In the genomic region with DNA sequence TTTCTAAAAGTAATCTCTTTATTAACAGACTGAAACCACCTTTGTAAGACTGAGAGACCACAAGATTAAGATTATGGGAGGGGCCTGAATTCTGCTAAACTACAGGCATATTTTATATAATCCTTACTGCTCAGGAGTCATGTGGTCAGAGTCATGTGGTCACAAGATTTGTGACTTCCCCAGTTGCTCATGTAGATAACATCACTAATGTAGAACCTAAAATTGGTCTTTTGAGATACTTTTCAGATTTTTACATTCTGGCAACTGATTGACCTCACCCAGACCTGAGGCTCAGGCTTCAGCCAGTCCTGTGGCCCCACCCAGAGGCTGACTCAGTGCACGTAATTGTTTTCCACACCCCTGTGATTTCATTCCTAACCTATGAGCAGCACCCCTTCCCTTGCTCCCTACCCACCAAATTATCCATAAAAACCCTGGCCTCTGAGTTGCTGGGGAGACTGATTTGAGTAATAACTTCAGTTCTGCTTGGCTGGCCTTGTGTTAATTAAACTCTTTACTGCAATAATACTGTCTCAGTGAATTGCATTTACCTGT, we compare ENCODE assay signal across 8 cellular contexts. TPM values are rescaled to one million over a fixed set of nuclear protein-coding genes. Genes with fewer than 3 reads are reported as not detected.
DNase-seq lines count a peak whose midpoint lies in the region; ATAC-seq and TF ChIP-seq lines count a peak whose summit lies in the region.

No MANE protein-coding gene starts in this region.

- H3K9me3 Mint-ChIP-seq in chondrocyte (ENCODE audit: low read depth), result no peaks in the 10 kb centered on the region
- H3K9me3 Mint-ChIP-seq in natural killer cell treated with Interleukin-12 subunit alpha and Interleukin-12 subunit beta and Interleukin-15 and Interleukin-18, amount 100 ng/mL, for 72 hours, result no peaks in the 10 kb centered on the region

- CTCF ChIA-PET in AG04450 (lab: Charles Lee), result no interaction called here
- CTCF ChIA-PET in SK-N-SH (lab: Yijun Ruan, JAX), result interaction anchor here (0.8 to 1.6 kb wide), 4 partner anchors 110 to 320 kb away, joined by 3 to 4 read pairs (median 3); a partner anchor contains a TSS

- in situ Hi-C loops in GM13976 (cut with MboI; ENCODE audit: low sequenced_read_pairs, unreplicated experiment), result no loop called here

- DNase-seq in AG04450 (ENCODE audit: low read depth, low spot score) (peak; percentile 47), GM13976 (ENCODE audit: low spot score) (no peak), SK-N-SH (no peak), chondrocyte (ENCODE audit: low spot score) (no peak), NCI-H2171 treated with DMSO at 0.1 percent for 48 hours (lab: John Stamatoyannopoulos, UW) (no peak), NCI-H2081 treated with DMSO at 0.1 percent for 48 hours (lab: John Stamatoyannopoulos, UW) (no peak)
- no peak for DNase-seq in natural killer cell treated with Interleukin-12 subunit alpha and Interleukin-12 subunit beta and Interleukin-15 and Interleukin-18, amount 100 ng/mL, for 72 hours (ENCODE audit: low spot score)

- POLR2A ChIA-PET in AG04450 (lab: Yijun Ruan, JAX) (interaction anchor here (0.9 kb wide), 1 partner anchor 9 kb away, joined by 5 read pairs; no protein-coding TSS in a partner anchor), SK-N-SH (lab: Yijun Ruan, JAX) (no interaction called here)

- 14% methylated on average over 1 of the region's 1 CpG for WGBS in SK-N-SH (ENCODE audit: low lambda C conversion rate)

- no peaks in the 10 kb centered on the region for H3K9me2 ChIP-seq in SK-N-SH

- peaks cover 0 to 14% of the 10 kb centered on the region in 2 experiments; a peak in 1 of 4 replicates for H3K4me1 ChIP-seq in SK-N-SH (ENCODE audit: control insufficient read depth in 1 of 2, insufficient read depth in 2 of 2, low read depth in 1 of 2, low read length in 1 of 2)

- TF ChIP-seq CTCF in AG04450 (IDR thresholded peaks at IDR 0.05; ENCODE audit: low read depth, low read length) (no peak), GM13976 (IDR thresholded peaks at IDR 0.05; ENCODE audit: borderline replicate concordance, control extremely low read depth, extremely low read depth, insufficient read depth, missing control alignments) (peak; percentile 35), SK-N-SH (IDR thresholded peaks at IDR 0.05) (peak; percentile 37), chondrocyte (IDR thresholded peaks at IDR 0.05) (peak; percentile 49)

- no peak overlapping the region for H3K27ac Mint-ChIP-seq in chondrocyte (ENCODE audit: unreplicated experiment)
- no peak overlapping the region for H3K27ac Mint-ChIP-seq in natural killer cell treated with Interleukin-12 subunit alpha and Interleukin-12 subunit beta and Interleukin-15 and Interleukin-18, amount 100 ng/mL, for 72 hours

- H3K4me3 Mint-ChIP-seq in chondrocyte (ENCODE audit: unreplicated experiment), result no peak overlapping the region
- H3K4me3 Mint-ChIP-seq in natural killer cell treated with Interleukin-12 subunit alpha and Interleukin-12 subunit beta and Interleukin-15 and Interleukin-18, amount 100 ng/mL, for 72 hours, result no peak overlapping the region

- no peak for TF ChIP-seq EP300 in SK-N-SH (IDR thresholded peaks at IDR 0.05; ENCODE audit: borderline replicate concordance in 1 of 2, low read depth in 1 of 2, low read length in 1 of 2)

- H3K27me3 ChIP-seq in AG04450 (ENCODE audit: control insufficient read depth, insufficient read depth, low read length) (no peaks in the 10 kb centered on the region), SK-N-SH (ENCODE audit: insufficient read depth) (no peaks in the 10 kb centered on the region)

- peaks cover 24% of the 10 kb centered on the region for H3F3A ChIP-seq in SK-N-SH (replicated peaks; ENCODE audit: insufficient read depth)

- peaks cover 19% of the 10 kb centered on the region for H3K4me1 Mint-ChIP-seq in chondrocyte (ENCODE audit: low read depth)
- peaks cover 6 to 12% of the 10 kb centered on the region in 2 donors for H3K4me1 Mint-ChIP-seq in natural killer cell treated with Interleukin-12 subunit alpha and Interleukin-12 subunit beta and Interleukin-15 and Interleukin-18, amount 100 ng/mL, for 72 hours (ENCODE audit: low read depth in 2 of 2)

- TF ChIP-seq RAD21 in SK-N-SH (IDR thresholded peaks at IDR 0.05; ENCODE audit: low read length), result peak; percentile 63

- H3K36me3 Mint-ChIP-seq in chondrocyte (ENCODE audit: low read depth), result no peaks in the 10 kb centered on the region
- no peaks in the 10 kb centered on the region for H3K36me3 Mint-ChIP-seq in natural killer cell treated with Interleukin-12 subunit alpha and Interleukin-12 subunit beta and Interleukin-15 and Interleukin-18, amount 100 ng/mL, for 72 hours

- H4K20me1 ChIP-seq in SK-N-SH (ENCODE audit: insufficient read depth), result no peaks in the 10 kb centered on the region

- no peaks in the 10 kb centered on the region for H3K9me3 ChIP-seq in AG04450 (ENCODE audit: control insufficient read depth, insufficient read depth, low read length)
- H3K9me3 ChIP-seq in SK-N-SH, result no peaks in the 10 kb centered on the region

- H3K4me3 ChIP-seq in AG04450 (ENCODE audit: low read depth, low read length), result no peak overlapping the region
- H3K4me3 ChIP-seq in SK-N-SH (ENCODE audit: low read depth in 2 of 2, low read length in 1 of 2), result no peak overlapping the region

- H2AFZ ChIP-seq in SK-N-SH (ENCODE audit: low read depth), result peak overlapping the region; percentile 33; the same call in 1 of the 2 replicates

- peak; percentile 51 for ATAC-seq in HG03139 (IDR thresholded peaks at IDR 0.05; ENCODE audit: unreplicated experiment)
- ATAC-seq in natural killer cell treated with Interleukin-12 subunit alpha and Interleukin-12 subunit beta and Interleukin-15 and Interleukin-18, amount 100 ng/mL, for 72 hours, result peak; percentile 50 to 62

- H3K27ac ChIP-seq in AG04450 (ENCODE audit: low read depth, low read length) (peak overlapping the region; percentile 69), SK-N-SH (ENCODE audit: low read depth in 2 of 2, low read length in 1 of 2) (peak overlapping the region in 1 of 2 experiments; percentile 88; a peak in 2 of 4 replicates)

- H3K9ac ChIP-seq in SK-N-SH, result peak overlapping the region; percentile 49; the same call in 1 of the 2 replicates

- 0 out of 2 replicates have a peak overlapping the region, but pooled peaks have one; percentile 3 for H3K4me2 ChIP-seq in SK-N-SH

- H3K36me3 ChIP-seq in SK-N-SH (replicated peaks in 1 of 2; ENCODE audit: control insufficient read depth in 1 of 2, insufficient read depth in 2 of 2, low read length in 1 of 2), result no peaks in the 10 kb centered on the region

- H3K27me3 Mint-ChIP-seq in chondrocyte (ENCODE audit: low read depth), result no peaks in the 10 kb centered on the region
- no peaks in the 10 kb centered on the region for H3K27me3 Mint-ChIP-seq in natural killer cell treated with Interleukin-12 subunit alpha and Interleukin-12 subunit beta and Interleukin-15 and Interleukin-18, amount 100 ng/mL, for 72 hours

- no peaks in the 10 kb centered on the region for H3K79me2 ChIP-seq in SK-N-SH (ENCODE audit: insufficient read depth)

TF ChIP-seq in SK-N-SH, 30 proteins besides CTCF, POLR2A, EP300 and RAD21:
- no peak for TF ChIP-seq NFIC (IDR thresholded peaks at IDR 0.05; ENCODE audit: borderline replicate concordance)
- TF ChIP-seq RCOR1 (IDR thresholded peaks at IDR 0.05; ENCODE audit: low read length), result no peak
- TF ChIP-seq, protein P1, sequence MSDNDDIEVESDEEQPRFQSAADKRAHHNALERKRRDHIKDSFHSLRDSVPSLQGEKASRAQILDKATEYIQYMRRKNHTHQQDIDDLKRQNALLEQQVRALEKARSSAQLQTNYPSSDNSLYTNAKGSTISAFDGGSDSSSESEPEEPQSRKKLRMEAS (IDR thresholded peaks at IDR 0.05; ENCODE audit: low read depth), result no peak
- peak; percentile 43 for TF ChIP-seq SMC3 (IDR thresholded peaks at IDR 0.05; ENCODE audit: low read depth, low read length)
- TF ChIP-seq RFX5 (IDR thresholded peaks at IDR 0.05; ENCODE audit: low read length), result no peak
- no peak for TF ChIP-seq RXRA (IDR thresholded peaks at IDR 0.05; ENCODE audit: borderline replicate concordance, low read depth)
- no peak for TF ChIP-seq FOXJ3 (CRISPR knock-in tag; IDR thresholded peaks at IDR 0.05)
- no peak for TF ChIP-seq EZH2phosphoT487 (IDR thresholded peaks at IDR 0.05; ENCODE audit: borderline replicate concordance, low read depth)
- no peak for TF ChIP-seq JUND (IDR thresholded peaks at IDR 0.05)
- no peak for TF ChIP-seq TAF1 (IDR thresholded peaks at IDR 0.05; ENCODE audit: borderline replicate concordance, low read depth, low read length)
- peak; percentile 47; the same call in 1 of the 2 replicates for TF ChIP-seq FOSL2 (IDR thresholded peaks at IDR 0.05; ENCODE audit: borderline replicate concordance, low read depth)
- TF ChIP-seq, protein P2, sequence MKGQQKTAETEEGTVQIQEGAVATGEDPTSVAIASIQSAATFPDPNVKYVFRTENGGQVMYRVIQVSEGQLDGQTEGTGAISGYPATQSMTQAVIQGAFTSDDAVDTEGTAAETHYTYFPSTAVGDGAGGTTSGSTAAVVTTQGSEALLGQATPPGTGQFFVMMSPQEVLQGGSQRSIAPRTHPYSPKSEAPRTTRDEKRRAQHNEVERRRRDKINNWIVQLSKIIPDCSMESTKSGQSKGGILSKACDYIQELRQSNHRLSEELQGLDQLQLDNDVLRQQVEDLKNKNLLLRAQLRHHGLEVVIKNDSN (IDR thresholded peaks at IDR 0.05; ENCODE audit: borderline replicate concordance, low read depth), result peak; percentile 61; the same call in 1 of the 2 replicates
- no peak for TF ChIP-seq CHD2 (IDR thresholded peaks at IDR 0.05; ENCODE audit: low read length, partially characterized antibody)
- no peak for TF ChIP-seq GATA2 (CRISPR knock-in tag; IDR thresholded peaks at IDR 0.05)
- TF ChIP-seq, protein P3, sequence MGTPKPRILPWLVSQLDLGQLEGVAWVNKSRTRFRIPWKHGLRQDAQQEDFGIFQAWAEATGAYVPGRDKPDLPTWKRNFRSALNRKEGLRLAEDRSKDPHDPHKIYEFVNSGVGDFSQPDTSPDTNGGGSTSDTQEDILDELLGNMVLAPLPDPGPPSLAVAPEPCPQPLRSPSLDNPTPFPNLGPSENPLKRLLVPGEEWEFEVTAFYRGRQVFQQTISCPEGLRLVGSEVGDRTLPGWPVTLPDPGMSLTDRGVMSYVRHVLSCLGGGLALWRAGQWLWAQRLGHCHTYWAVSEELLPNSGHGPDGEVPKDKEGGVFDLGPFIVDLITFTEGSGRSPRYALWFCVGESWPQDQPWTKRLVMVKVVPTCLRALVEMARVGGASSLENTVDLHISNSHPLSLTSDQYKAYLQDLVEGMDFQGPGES (IDR thresholded peaks at IDR 0.05; ENCODE audit: low read depth, low read length), result no peak

RNA-seq across cellular contexts. Expression of a gene that starts 41.8 kb away (rescaled TPM):
- polyA plus RNA-seq in AG04450 (2011; rRNA removed), result 15.5 and 23.3 TPM in 2 replicates
- polyA minus RNA-seq in AG04450 (2011; rRNA and poly(A)+ RNA removed), result 13.9 and 18.6 TPM in 2 replicates
- polyA plus RNA-seq in SK-N-SH (2012; rRNA removed), result 16.4 and 18.0 TPM in 2 replicates
- polyA plus RNA-seq in SK-N-SH (2012; cell fraction: cytosol; rRNA removed), result 17.5 and 19.3 TPM in 2 replicates
- 16.1 and 24.0 TPM in 2 replicates for polyA plus RNA-seq in SK-N-SH (2012; cell fraction: nucleus; rRNA removed)
- 17.9 to 30.0 TPM (median 19.3 TPM) in 3 replicates for total RNA-seq in chondrocyte
- total RNA-seq in natural killer cell treated with Interleukin-12 subunit alpha and Interleukin-12 subunit beta and Interleukin-15 and Interleukin-18, amount 100 ng/mL, for 72 hours, result 10 to 100 TPM; 19.9 to 21.0 TPM
